ENCODE assay signal across 10 cellular contexts in genomic region chr19:38304866-38305429, GRCh38. TPM values are rescaled to one million over a fixed set of nuclear protein-coding genes. Genes with fewer than 3 reads are reported as not detected.
DNase-seq lines count a peak whose midpoint lies in the region; ATAC-seq lines count a peak whose summit lies in the region.
"Had no signal": no experiment of that assay in that cellular context is flagged by ENCODE, and none has a peak within 500 bp of the region (broad histone marks: within the 10 kb centered on the region; RNA-seq: fewer than 3 reads in every experiment).

No MANE protein-coding gene starts in this region.

- peak; percentile 28 for DNase-seq in SK-MEL-5 (ENCODE audit: low read depth, low spot score)
- peak; percentile 50 to 83 (median 72) for DNase-seq in right cardiac atrium
- DNase-seq in activated CD4-positive, alpha-beta T cell treated with anti-CD3 and anti-CD28 coated beads, Interleukin-2, amount 50 U/mL, for 48 hours: no peak
- no peak for DNase-seq in activated effector memory CD4-positive, alpha-beta T cell treated with anti-CD3 and anti-CD28 coated beads, Interleukin-2, amount 50 U/mL, for 16 hours
- no peak for DNase-seq in activated naive CD8-positive, alpha-beta T cell treated with anti-CD3 and anti-CD28 coated beads, Interleukin-2, amount 50 U/mL, for 24 hours
- no peak for DNase-seq in AML-193 (lab: John Stamatoyannopoulos, UW)
- DNase-seq: amygdala; naive thymus-derived CD4-positive, alpha-beta T cell had no signal

- peak overlapping the region; percentile 55 for H3K4me3 ChIP-seq in HUES6 (ENCODE audit: low read depth, low read length)
- no peak overlapping the region for H3K4me3 ChIP-seq in right cardiac atrium (ENCODE audit: low read length)
- H3K4me3 ChIP-seq in skin epidermis: peak overlapping the region; percentile 4 to 33 (median 28)

- ATAC-seq in right cardiac atrium: peak; percentile 74 to 86
- ATAC-seq in activated naive CD8-positive, alpha-beta T cell treated with anti-CD3 and anti-CD28 coated beads, Interleukin-2, amount 50 U/mL, for 24 hours: no peak
- ATAC-seq: naive thymus-derived CD4-positive, alpha-beta T cell had no signal

- peak overlapping the region; percentile 48; the same call in 1 of the 2 replicates for H3K27ac ChIP-seq in HUES6 (ENCODE audit: low read depth, low read length)
- H3K27ac ChIP-seq in right cardiac atrium (ENCODE audit: low read length): no peak overlapping the region
- peak overlapping the region; percentile 22 to 92 (median 79) for H3K27ac ChIP-seq in skin epidermis

- peaks cover 29% of the 10 kb centered on the region for H3K36me3 ChIP-seq in HUES6 (ENCODE audit: control insufficient read depth, insufficient read depth, low read length)

- H3K27me3 Mint-ChIP-seq in activated naive CD8-positive, alpha-beta T cell treated with anti-CD3 and anti-CD28 coated beads, Interleukin-2, amount 50 U/mL, for 24 hours: no peaks in the 10 kb centered on the region
- H3K27me3 Mint-ChIP-seq: naive thymus-derived CD4-positive, alpha-beta T cell had no signal

- intact Hi-C loops in right cardiac atrium (cut with DNase I): no loop called here

- WGBS in right cardiac atrium: 64% methylated on average over 29 of the region's 29 CpGs

- no peaks in the 10 kb centered on the region for H3K9me3 Mint-ChIP-seq in activated naive CD8-positive, alpha-beta T cell treated with anti-CD3 and anti-CD28 coated beads, Interleukin-2, amount 50 U/mL, for 24 hours

- H3K27me3 ChIP-seq in HUES6 (ENCODE audit: control insufficient read depth, insufficient read depth, low read length): no peaks in the 10 kb centered on the region
- H3K27me3 ChIP-seq in right cardiac atrium (ENCODE audit: control insufficient read depth, insufficient read depth): no peaks in the 10 kb centered on the region

- H3K4me3 Mint-ChIP-seq in activated naive CD8-positive, alpha-beta T cell treated with anti-CD3 and anti-CD28 coated beads, Interleukin-2, amount 50 U/mL, for 24 hours: no peak overlapping the region
- H3K4me3 Mint-ChIP-seq: naive thymus-derived CD4-positive, alpha-beta T cell had no signal

- in situ Hi-C loops in SK-MEL-5 (cut with HindIII; ENCODE audit: low pct_unique_long_range_greater_than_20kb, low sequenced_read_pairs): no loop called here

- H3K4me1 ChIP-seq in HUES6 (ENCODE audit: control insufficient read depth, insufficient read depth, low read length): peaks cover 22% of the 10 kb centered on the region
- H3K4me1 ChIP-seq in right cardiac atrium (ENCODE audit: control insufficient read depth, insufficient read depth, low read length): no peaks in the 10 kb centered on the region

- no peak overlapping the region for H3K27ac Mint-ChIP-seq in activated naive CD8-positive, alpha-beta T cell treated with anti-CD3 and anti-CD28 coated beads, Interleukin-2, amount 50 U/mL, for 24 hours
- H3K27ac Mint-ChIP-seq: naive thymus-derived CD4-positive, alpha-beta T cell had no signal

- H3K36me3 Mint-ChIP-seq in activated naive CD8-positive, alpha-beta T cell treated with anti-CD3 and anti-CD28 coated beads, Interleukin-2, amount 50 U/mL, for 24 hours (ENCODE audit: low read depth): peaks cover 3% of the 10 kb centered on the region

- H3K9me3 ChIP-seq in HUES6 (ENCODE audit: control insufficient read depth, insufficient read depth, low read depth, low read length) (no peaks in the 10 kb centered on the region), right cardiac atrium (ENCODE audit: control insufficient read depth, low read length) (no peaks in the 10 kb centered on the region)

- H3K4me1 Mint-ChIP-seq in activated naive CD8-positive, alpha-beta T cell treated with anti-CD3 and anti-CD28 coated beads, Interleukin-2, amount 50 U/mL, for 24 hours: no peaks in the 10 kb centered on the region

- H3K9ac ChIP-seq in HUES6 (ENCODE audit: low read length): peak overlapping the region; percentile 36

RNA-seq across cellular contexts. Expression of gene C19orf33, which starts 0.9 kb away (rescaled TPM):
- total RNA-seq in SK-MEL-5 (2014; rRNA removed; shearing (Covaris generic)): not detected in 2 replicates
- polyA plus RNA-seq in SK-MEL-5 (2015; cell fraction: cytosol; rRNA removed): not detected in 2 replicates
- not detected in 2 replicates for polyA plus RNA-seq in SK-MEL-5 (2015; cell fraction: nucleus; rRNA removed)
- under 1 TPM in 2 of 4 donors, not detected in 2; 0.57 to 0.89 TPM for total RNA-seq in right cardiac atrium
- polyA plus RNA-seq in right cardiac atrium: 4.3 TPM

RNA-seq across cellular contexts. Expression of gene YIF1B, which starts 10.8 kb away (rescaled TPM):
- 106 and 124 TPM in 2 replicates for total RNA-seq in SK-MEL-5 (2014; rRNA removed; shearing (Covaris generic))
- polyA plus RNA-seq in SK-MEL-5 (2015; cell fraction: cytosol; rRNA removed): 145 and 205 TPM in 2 replicates
- 110 and 141 TPM in 2 replicates for polyA plus RNA-seq in SK-MEL-5 (2015; cell fraction: nucleus; rRNA removed)
- total RNA-seq in right cardiac atrium: 10 to 100 TPM; 15.9 to 24.4 (median 19.9) TPM
- polyA plus RNA-seq in right cardiac atrium: 25.7 TPM

RNA-seq across cellular contexts. Expression of gene KCNK6, which starts 14.7 kb away (rescaled TPM):
- 0.05 and 0.16 TPM in 2 replicates for total RNA-seq in SK-MEL-5 (2014; rRNA removed; shearing (Covaris generic))
- 0.20 and 1.2 TPM in 2 replicates for polyA plus RNA-seq in SK-MEL-5 (2015; cell fraction: cytosol; rRNA removed)
- 0.02 TPM in 1 of 2 replicates, not detected in the other for polyA plus RNA-seq in SK-MEL-5 (2015; cell fraction: nucleus; rRNA removed)
- total RNA-seq in right cardiac atrium: 1 to 10 TPM; 2.2 to 3.0 (median 2.8) TPM
- 2.4 TPM for polyA plus RNA-seq in right cardiac atrium

RNA-seq across cellular contexts. Expression of gene CATSPERG, which starts 30.7 kb away (rescaled TPM):
- 0.11 and 1.9 TPM in 2 replicates for total RNA-seq in SK-MEL-5 (2014; rRNA removed; shearing (Covaris generic))
- polyA plus RNA-seq in SK-MEL-5 (2015; cell fraction: cytosol; rRNA removed): 0.33 TPM in 1 of 2 replicates, not detected in the other
- 1.6 and 6.3 TPM in 2 replicates for polyA plus RNA-seq in SK-MEL-5 (2015; cell fraction: nucleus; rRNA removed)
- 1 to 10 TPM; 1.2 to 2.0 (median 1.6) TPM for total RNA-seq in right cardiac atrium
- polyA plus RNA-seq in right cardiac atrium: 1.4 TPM

RNA-seq across cellular contexts. Expression of gene SPINT2, which starts 40.6 kb away (rescaled TPM):
- not detected in 2 replicates for total RNA-seq in SK-MEL-5 (2014; rRNA removed; shearing (Covaris generic))
- 0.08 TPM in 1 of 2 replicates, not detected in the other for polyA plus RNA-seq in SK-MEL-5 (2015; cell fraction: cytosol; rRNA removed)
- not detected in 2 replicates for polyA plus RNA-seq in SK-MEL-5 (2015; cell fraction: nucleus; rRNA removed)
- 10 to 100 TPM in 3 of 4 donors, 1 to 10 TPM in 1; 9.0 to 16.6 (median 12.2) TPM for total RNA-seq in right cardiac atrium
- 5.7 TPM for polyA plus RNA-seq in right cardiac atrium

Comparison
In these comparisons a context has a peak if more than half of its experiments do, and no peak if none do; other contexts are left out.
1. DNase-seq: peak in SK-MEL-5 (single experiment) and right cardiac atrium (3 of 3); none in activated CD4-positive, alpha-beta T cell treated with anti-CD3 and anti-CD28 coated beads, Interleukin-2, amount 50 U/mL, for 48 hours (0 of 2), activated effector memory CD4-positive, alpha-beta T cell treated with anti-CD3 and anti-CD28 coated beads, Interleukin-2, amount 50 U/mL, for 16 hours (single experiment), activated naive CD8-positive, alpha-beta T cell treated with anti-CD3 and anti-CD28 coated beads, Interleukin-2, amount 50 U/mL, for 24 hours (single experiment) and AML-193 (0 of 2).